Comparison of ENCODE assay signal across 20 cellular contexts in the genomic region with DNA sequence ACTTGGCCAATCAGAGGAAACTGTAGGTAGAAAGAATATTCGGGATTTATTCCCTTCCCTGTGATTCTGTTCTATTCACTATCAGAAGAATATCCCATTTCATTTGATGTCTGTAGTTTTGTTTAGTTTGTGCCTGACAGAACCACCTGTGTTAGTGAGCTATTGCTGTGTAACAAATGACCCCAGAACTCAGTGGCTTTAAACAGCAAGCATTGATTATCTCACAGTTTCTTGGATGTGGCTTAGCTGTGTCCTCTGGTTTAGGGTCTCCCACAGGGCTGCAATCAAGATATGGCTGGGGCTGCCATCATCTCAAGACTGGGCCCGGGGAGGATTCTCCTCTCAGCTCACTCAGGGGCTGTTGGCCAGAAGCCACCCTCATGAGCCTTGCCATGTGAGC.
"Had no signal": no experiment of that assay in that cellular context is flagged by ENCODE, and none has a peak within 500 bp of the region (broad histone marks: within the 10 kb centered on the region; RNA-seq: fewer than 3 reads in every experiment).

No MANE protein-coding gene starts in this region.

- H3K27ac ChIP-seq: coronary artery, esophagus muscularis mucosa, foreskin keratinocyte, gastroesophageal sphincter, heart right ventricle, left lung, lower lobe of right lung had no signal

- H3K9me3 ChIP-seq: esophagus muscularis mucosa, gastroesophageal sphincter, heart right ventricle, left lung, lower lobe of right lung had no signal

- H3K27me3 ChIP-seq: esophagus muscularis mucosa, foreskin keratinocyte, gastroesophageal sphincter, heart right ventricle, left lung had no signal

- FAIRE-seq: colon, endometrium, frontal cortex, islet of Langerhans, keratinocyte had no signal

- H3K4me1 ChIP-seq: foreskin keratinocyte had no signal

- H3K36me3 ChIP-seq: esophagus muscularis mucosa, gastroesophageal sphincter, heart right ventricle, left lung, lower lobe of right lung had no signal

- H3K4me3 ChIP-seq: coronary artery, esophagus muscularis mucosa, gastroesophageal sphincter, heart right ventricle, left lung, lower lobe of right lung had no signal

- DNase-seq: effector CD8-positive, alpha-beta T cell; effector memory CD8-positive, alpha-beta T cell; endodermal cell; foreskin keratinocyte; heart right ventricle; hippocampal formation; left cardiac atrium; left lung; left ventricle myocardium superior; lower lobe of right lung; mesenchymal stem cell; midbrain had no signal

- ATAC-seq: effector memory CD8-positive, alpha-beta T cell; foreskin keratinocyte; gastroesophageal sphincter; heart right ventricle; left cardiac atrium; left lung; left ventricle myocardium superior; lower lobe of right lung had no signal
